Comparison of ENCODE assay signal across 20 cellular contexts in genomic region chr5:74409737-74410136, GRCh38.
"Had no signal": no experiment of that assay in that cellular context is flagged by ENCODE, and none has a peak within 500 bp of the region (broad histone marks: within the 10 kb centered on the region; RNA-seq: fewer than 3 reads in every experiment).

No MANE protein-coding gene starts in this region.

- H3K36me3 Mint-ChIP-seq: activated naive CD8-positive, alpha-beta T cell treated with anti-CD3 and anti-CD28 coated beads for 36 hours had no signal

- DNase-seq: activated CD4-positive, alpha-beta T cell treated with anti-CD3 and anti-CD28 coated beads, Interleukin-2, amount 50 U/mL, for 1 hour; activated CD8-positive, alpha-beta memory T cell treated with anti-CD3 and anti-CD28 coated beads for 24 hours; activated naive CD8-positive, alpha-beta T cell treated with anti-CD3 and anti-CD28 coated beads for 36 hours; amygdala; brain microvascular endothelial cell; dermis blood vessel endothelial cell; effector memory CD8-positive, alpha-beta T cell; heart left ventricle; left cardiac atrium; midbrain; retina; stimulated activated CD4-positive, alpha-beta T cell treated with anti-CD3 and anti-CD28 coated beads, Interleukin-4, amount 100 ng/mL, for 4 hours; stimulated activated CD8-positive, alpha-beta memory T cell treated with anti-CD3 and anti-CD28 coated beads, Interleukin-4, amount 100 ng/mL, for 48 hours; stimulated activated naive CD4-positive, alpha-beta T cell treated with Interleukin-2 at 50 U/mL for 16 hours; upper lobe of left lung had no signal

- H3K27ac ChIP-seq: brain microvascular endothelial cell, heart left ventricle, skin epidermis, suprapubic skin, upper lobe of left lung had no signal

- ATAC-seq: effector memory CD8-positive, alpha-beta T cell had no signal

- H3K27ac Mint-ChIP-seq: activated naive CD8-positive, alpha-beta T cell treated with anti-CD3 and anti-CD28 coated beads for 36 hours; activated T-helper 1 cell treated with anti-CD3 and anti-CD28 coated beads, Interleukin-12 subunit alpha, Interleukin-12 subunit beta, Interleukin-2, Interleukin-4 antibody, amounts not matched to agents 30 ng/mL and 10 ng/mL and 1 ng/mL, durations not matched to agents 14 hours and 24 hours and 36 hours; effector memory CD8-positive, alpha-beta T cell had no signal

- H3K9me3 Mint-ChIP-seq: activated naive CD8-positive, alpha-beta T cell treated with anti-CD3 and anti-CD28 coated beads for 36 hours; activated T-helper 1 cell treated with anti-CD3 and anti-CD28 coated beads, Interleukin-12 subunit alpha, Interleukin-12 subunit beta, Interleukin-2, Interleukin-4 antibody, amounts not matched to agents 30 ng/mL and 10 ng/mL and 1 ng/mL, durations not matched to agents 14 hours and 24 hours and 36 hours; effector memory CD8-positive, alpha-beta T cell; neural crest cell had no signal

- H3K27me3 ChIP-seq: brain microvascular endothelial cell, heart left ventricle, suprapubic skin, upper lobe of left lung had no signal

- H3K36me3 ChIP-seq: brain microvascular endothelial cell, heart left ventricle, suprapubic skin, upper lobe of left lung had no signal

- H3K4me3 Mint-ChIP-seq: activated naive CD8-positive, alpha-beta T cell treated with anti-CD3 and anti-CD28 coated beads for 36 hours; activated T-helper 1 cell treated with anti-CD3 and anti-CD28 coated beads, Interleukin-12 subunit alpha, Interleukin-12 subunit beta, Interleukin-2, Interleukin-4 antibody, amounts not matched to agents 30 ng/mL and 10 ng/mL and 1 ng/mL, durations not matched to agents 14 hours and 24 hours and 36 hours; effector memory CD8-positive, alpha-beta T cell; neural crest cell had no signal

- H3K9me3 ChIP-seq: heart left ventricle, suprapubic skin, upper lobe of left lung had no signal

- H3K4me1 Mint-ChIP-seq: activated naive CD8-positive, alpha-beta T cell treated with anti-CD3 and anti-CD28 coated beads for 36 hours had no signal

- H3K4me3 ChIP-seq: heart left ventricle, lung, skin epidermis, suprapubic skin, upper lobe of left lung had no signal
